ENCODE assay signal across 1 cellular context in the genomic region with DNA sequence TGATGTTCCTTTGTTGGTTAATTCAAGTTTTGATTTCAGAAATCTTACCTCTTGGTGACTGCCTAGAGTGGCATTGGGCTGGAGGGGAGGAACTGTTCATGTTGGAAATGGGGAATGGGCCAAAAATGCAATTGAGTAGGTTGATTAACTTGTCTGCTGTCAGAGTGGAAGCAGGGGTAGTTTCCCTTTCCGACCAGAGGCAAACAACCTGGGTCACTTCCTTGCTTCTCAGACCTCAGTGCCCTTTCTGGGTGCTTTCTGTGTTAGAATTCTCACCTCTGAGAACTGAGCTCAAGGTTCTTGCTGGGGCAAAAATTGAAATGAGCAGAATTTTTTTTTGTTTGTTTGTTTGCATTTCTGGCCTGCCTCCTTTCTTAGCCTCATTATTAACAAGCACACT.
TF ChIP-seq lines count a peak whose summit lies in the region.

No MANE protein-coding gene starts in this region.

TF ChIP-seq in SK-N-SH, 30 proteins besides CTCF, POLR2A, EP300 and RAD21 (continued from another document):
- TF ChIP-seq, protein P1, sequence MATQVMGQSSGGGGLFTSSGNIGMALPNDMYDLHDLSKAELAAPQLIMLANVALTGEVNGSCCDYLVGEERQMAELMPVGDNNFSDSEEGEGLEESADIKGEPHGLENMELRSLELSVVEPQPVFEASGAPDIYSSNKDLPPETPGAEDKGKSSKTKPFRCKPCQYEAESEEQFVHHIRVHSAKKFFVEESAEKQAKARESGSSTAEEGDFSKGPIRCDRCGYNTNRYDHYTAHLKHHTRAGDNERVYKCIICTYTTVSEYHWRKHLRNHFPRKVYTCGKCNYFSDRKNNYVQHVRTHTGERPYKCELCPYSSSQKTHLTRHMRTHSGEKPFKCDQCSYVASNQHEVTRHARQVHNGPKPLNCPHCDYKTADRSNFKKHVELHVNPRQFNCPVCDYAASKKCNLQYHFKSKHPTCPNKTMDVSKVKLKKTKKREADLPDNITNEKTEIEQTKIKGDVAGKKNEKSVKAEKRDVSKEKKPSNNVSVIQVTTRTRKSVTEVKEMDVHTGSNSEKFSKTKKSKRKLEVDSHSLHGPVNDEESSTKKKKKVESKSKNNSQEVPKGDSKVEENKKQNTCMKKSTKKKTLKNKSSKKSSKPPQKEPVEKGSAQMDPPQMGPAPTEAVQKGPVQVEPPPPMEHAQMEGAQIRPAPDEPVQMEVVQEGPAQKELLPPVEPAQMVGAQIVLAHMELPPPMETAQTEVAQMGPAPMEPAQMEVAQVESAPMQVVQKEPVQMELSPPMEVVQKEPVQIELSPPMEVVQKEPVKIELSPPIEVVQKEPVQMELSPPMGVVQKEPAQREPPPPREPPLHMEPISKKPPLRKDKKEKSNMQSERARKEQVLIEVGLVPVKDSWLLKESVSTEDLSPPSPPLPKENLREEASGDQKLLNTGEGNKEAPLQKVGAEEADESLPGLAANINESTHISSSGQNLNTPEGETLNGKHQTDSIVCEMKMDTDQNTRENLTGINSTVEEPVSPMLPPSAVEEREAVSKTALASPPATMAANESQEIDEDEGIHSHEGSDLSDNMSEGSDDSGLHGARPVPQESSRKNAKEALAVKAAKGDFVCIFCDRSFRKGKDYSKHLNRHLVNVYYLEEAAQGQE (IDR thresholded peaks at IDR 0.05; ENCODE audit: low read depth, low read length) = no peak
- no peak for TF ChIP-seq FOXM1 (IDR thresholded peaks at IDR 0.05; ENCODE audit: low read depth)
- no peak for TF ChIP-seq RXRA (IDR thresholded peaks at IDR 0.05; ENCODE audit: borderline replicate concordance, low read depth)
- TF ChIP-seq SIN3A (IDR thresholded peaks at IDR 0.05; ENCODE audit: borderline replicate concordance, low read depth, low read length) = no peak
- TF ChIP-seq ELF1 (IDR thresholded peaks at IDR 0.05) = no peak
- TF ChIP-seq MXI1 (IDR thresholded peaks at IDR 0.05; ENCODE audit: low read depth, low read length) = no peak
- no peak for TF ChIP-seq SMC3 (IDR thresholded peaks at IDR 0.05; ENCODE audit: low read depth, low read length)
- TF ChIP-seq, protein P2, sequence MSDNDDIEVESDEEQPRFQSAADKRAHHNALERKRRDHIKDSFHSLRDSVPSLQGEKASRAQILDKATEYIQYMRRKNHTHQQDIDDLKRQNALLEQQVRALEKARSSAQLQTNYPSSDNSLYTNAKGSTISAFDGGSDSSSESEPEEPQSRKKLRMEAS (IDR thresholded peaks at IDR 0.05; ENCODE audit: low read depth) = no peak
- TF ChIP-seq JUND (IDR thresholded peaks at IDR 0.05) = no peak
- no peak for TF ChIP-seq NRF1 (IDR thresholded peaks at IDR 0.05; ENCODE audit: low read depth, low read length)
- no peak for TF ChIP-seq FOXJ3 (CRISPR knock-in tag; IDR thresholded peaks at IDR 0.05)
- TF ChIP-seq, protein P3, sequence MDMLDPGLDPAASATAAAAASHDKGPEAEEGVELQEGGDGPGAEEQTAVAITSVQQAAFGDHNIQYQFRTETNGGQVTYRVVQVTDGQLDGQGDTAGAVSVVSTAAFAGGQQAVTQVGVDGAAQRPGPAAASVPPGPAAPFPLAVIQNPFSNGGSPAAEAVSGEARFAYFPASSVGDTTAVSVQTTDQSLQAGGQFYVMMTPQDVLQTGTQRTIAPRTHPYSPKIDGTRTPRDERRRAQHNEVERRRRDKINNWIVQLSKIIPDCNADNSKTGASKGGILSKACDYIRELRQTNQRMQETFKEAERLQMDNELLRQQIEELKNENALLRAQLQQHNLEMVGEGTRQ (IDR thresholded peaks at IDR 0.05; ENCODE audit: borderline replicate concordance, low read depth, low read length) = no peak
- no peak for TF ChIP-seq TAF1 (IDR thresholded peaks at IDR 0.05; ENCODE audit: borderline replicate concordance, low read depth, low read length)
- no peak for TF ChIP-seq GATA2 (CRISPR knock-in tag; IDR thresholded peaks at IDR 0.05)
- TF ChIP-seq, protein P4, sequence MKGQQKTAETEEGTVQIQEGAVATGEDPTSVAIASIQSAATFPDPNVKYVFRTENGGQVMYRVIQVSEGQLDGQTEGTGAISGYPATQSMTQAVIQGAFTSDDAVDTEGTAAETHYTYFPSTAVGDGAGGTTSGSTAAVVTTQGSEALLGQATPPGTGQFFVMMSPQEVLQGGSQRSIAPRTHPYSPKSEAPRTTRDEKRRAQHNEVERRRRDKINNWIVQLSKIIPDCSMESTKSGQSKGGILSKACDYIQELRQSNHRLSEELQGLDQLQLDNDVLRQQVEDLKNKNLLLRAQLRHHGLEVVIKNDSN (IDR thresholded peaks at IDR 0.05; ENCODE audit: borderline replicate concordance, low read depth) = no peak
- TF ChIP-seq NFIC (IDR thresholded peaks at IDR 0.05; ENCODE audit: borderline replicate concordance) = no peak
- no peak for TF ChIP-seq MEF2A (IDR thresholded peaks at IDR 0.05; ENCODE audit: borderline replicate concordance, low read depth)
- TF ChIP-seq, protein P5, sequence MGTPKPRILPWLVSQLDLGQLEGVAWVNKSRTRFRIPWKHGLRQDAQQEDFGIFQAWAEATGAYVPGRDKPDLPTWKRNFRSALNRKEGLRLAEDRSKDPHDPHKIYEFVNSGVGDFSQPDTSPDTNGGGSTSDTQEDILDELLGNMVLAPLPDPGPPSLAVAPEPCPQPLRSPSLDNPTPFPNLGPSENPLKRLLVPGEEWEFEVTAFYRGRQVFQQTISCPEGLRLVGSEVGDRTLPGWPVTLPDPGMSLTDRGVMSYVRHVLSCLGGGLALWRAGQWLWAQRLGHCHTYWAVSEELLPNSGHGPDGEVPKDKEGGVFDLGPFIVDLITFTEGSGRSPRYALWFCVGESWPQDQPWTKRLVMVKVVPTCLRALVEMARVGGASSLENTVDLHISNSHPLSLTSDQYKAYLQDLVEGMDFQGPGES (IDR thresholded peaks at IDR 0.05; ENCODE audit: low read depth, low read length) = no peak
- no peak for TF ChIP-seq CHD2 (IDR thresholded peaks at IDR 0.05; ENCODE audit: low read length, partially characterized antibody)
